Comparison of ENCODE assay signal across 23 cellular contexts in genomic region chr5:153626836-153627235, GRCh38.
DNase-seq lines count a peak whose midpoint lies in the region; ATAC-seq and TF ChIP-seq lines count a peak whose summit lies in the region.
"Had no signal": no experiment of that assay in that cellular context is flagged by ENCODE, and none has a peak within 500 bp of the region (broad histone marks: within the 10 kb centered on the region; RNA-seq: fewer than 3 reads in every experiment).

No MANE protein-coding gene starts in this region.

- peak overlapping the region; percentile 2; the same call in 1 of the 2 replicates for H3K9ac ChIP-seq in MM.1S (ENCODE audit: low read length)
- H3K9ac ChIP-seq: SK-N-SH had no signal

- H2AFZ ChIP-seq in MM.1S (ENCODE audit: low read length), result peak overlapping the region; percentile 36

- no peak for TF ChIP-seq CTCF in MM.1S (IDR thresholded peaks at IDR 0.05; ENCODE audit: low read length)
- no peak for TF ChIP-seq CTCF in left ventricle myocardium inferior (IDR thresholded peaks at IDR 0.05; ENCODE audit: borderline replicate concordance)
- TF ChIP-seq CTCF in WTC11 (IDR thresholded peaks at IDR 0.05), result no peak

- ATAC-seq in GM18858 (IDR thresholded peaks at IDR 0.05; ENCODE audit: unreplicated experiment), result peak; percentile 32
- peak; percentile 30 for ATAC-seq in GM21529 (IDR thresholded peaks at IDR 0.05; ENCODE audit: unreplicated experiment)
- no peak for ATAC-seq in HG03571 (IDR thresholded peaks at IDR 0.05; ENCODE audit: unreplicated experiment)
- ATAC-seq in WTC11, result no peak
- ATAC-seq: A549, PC-3 had no signal

- no peaks in the 10 kb centered on the region for H3K27me3 Mint-ChIP-seq in WTC11 (ENCODE audit: low read depth)
- H3K27me3 Mint-ChIP-seq: B cell had no signal

- peak overlapping the region; percentile 76 for H3K4me2 ChIP-seq in MM.1S (ENCODE audit: low read depth, low read length)
- H3K4me2 ChIP-seq: A549, SK-N-SH had no signal

- CTCF ChIA-PET in WTC11 (lab: Charles Lee), result no interaction called here

- H3K9me3 Mint-ChIP-seq in WTC11, result no peaks in the 10 kb centered on the region; the same call in 1 of the 2 replicates
- H3K9me3 Mint-ChIP-seq: IgD-negative memory B cell had no signal

- no peaks in the 10 kb centered on the region for H4K20me1 ChIP-seq in MM.1S (ENCODE audit: insufficient read depth, low read length)

- POLR2A ChIA-PET in WTC11 (lab: Charles Lee), result no interaction called here

- H3K4me1 ChIP-seq in MM.1S (ENCODE audit: low read length), result peaks cover 41% of the 10 kb centered on the region
- peaks cover 41% of the 10 kb centered on the region for H3K4me1 ChIP-seq in left ventricle myocardium inferior
- H3K4me1 ChIP-seq: A549 had no signal

- no peak overlapping the region for H3K27ac Mint-ChIP-seq in WTC11
- H3K27ac Mint-ChIP-seq: B cell, CD14-positive monocyte, IgD-negative memory B cell had no signal

- no peaks in the 10 kb centered on the region for H3K36me3 Mint-ChIP-seq in WTC11
- H3K36me3 Mint-ChIP-seq: CD14-positive monocyte, IgD-negative memory B cell had no signal

- no peak overlapping the region for H3K4me3 Mint-ChIP-seq in WTC11
- H3K4me3 Mint-ChIP-seq: B cell, CD14-positive monocyte, IgD-negative memory B cell had no signal

- no peaks in the 10 kb centered on the region for H3K27me3 ChIP-seq in MM.1S (replicated peaks; ENCODE audit: insufficient read depth, low read length)
- no peaks in the 10 kb centered on the region for H3K27me3 ChIP-seq in left ventricle myocardium inferior (ENCODE audit: low read depth)

- H3K4me1 Mint-ChIP-seq in WTC11, result peaks cover 20% of the 10 kb centered on the region
- H3K4me1 Mint-ChIP-seq: B cell, CD14-positive monocyte, IgD-negative memory B cell had no signal

- DNase-seq in MM.1S (peak; percentile 48), left ventricle myocardium inferior (no peak), WTC11 (ENCODE audit: low spot score) (no peak)
- DNase-seq in stimulated activated CD4-positive, alpha-beta T cell treated with anti-CD3 and anti-CD28 coated beads, Interleukin-4, amount 100 ng/mL, for 4 hours, result no peak
- DNase-seq in activated CD4-positive, CD25-positive, alpha-beta regulatory T cell (lab: John Stamatoyannopoulos, UW), result no peak
- DNase-seq: EL, GF-D8, NCI-H1417, NCI-H1694 treated with DMSO at 0.1 percent for 48 hours, NCI-H2081 treated with DMSO at 0.1 percent for 48 hours, NCI-H2171 treated with DMSO at 0.1 percent for 48 hours, NCI-H524 treated with DMSO at 0.1 percent for 48 hours, PC-3, RPMI8226, SIG-M5, SK-N-SH had no signal

- H3K36me3 ChIP-seq in MM.1S (replicated peaks; ENCODE audit: insufficient read depth, low read length) (no peaks in the 10 kb centered on the region), left ventricle myocardium inferior (no peaks in the 10 kb centered on the region)

- peak overlapping the region; percentile 58; the same call in 1 of the 2 replicates for H3K27ac ChIP-seq in MM.1S (ENCODE audit: low read length)
- peak overlapping the region; percentile 67 for H3K27ac ChIP-seq in left ventricle myocardium inferior (replicated peaks)
- H3K27ac ChIP-seq: A549 had no signal

- H3F3A ChIP-seq in MM.1S (ENCODE audit: insufficient read depth, low read length), result peaks cover 5% of the 10 kb centered on the region; the same call in 1 of the 2 replicates

- no peaks in the 10 kb centered on the region for H3K79me2 ChIP-seq in MM.1S (ENCODE audit: low read length)

- H3K9me3 ChIP-seq in MM.1S (replicated peaks; ENCODE audit: insufficient read depth, low read length) (no peaks in the 10 kb centered on the region), left ventricle myocardium inferior (replicated peaks) (no peaks in the 10 kb centered on the region)
- H3K9me3 ChIP-seq: A549, SK-N-SH had no signal

- no peaks in the 10 kb centered on the region for H3K9me2 ChIP-seq in MM.1S (replicated peaks; ENCODE audit: insufficient read depth, low read length)
- H3K9me2 ChIP-seq: SK-N-SH had no signal

- intact Hi-C loops in left ventricle myocardium inferior (cut with micrococcal nuclease), result no loop called here

- H3K4me3 ChIP-seq in MM.1S (ENCODE audit: low read length) (peak overlapping the region; percentile 27; the same call in 1 of the 2 replicates), left ventricle myocardium inferior (no peak overlapping the region)
- H3K4me3 ChIP-seq: A549 had no signal

TF ChIP-seq in WTC11, 78 proteins besides CTCF, POLR2A, EP300 and RAD21 (continues in another document):
- TF ChIP-seq ESRRA (CRISPR knock-in tag; IDR thresholded peaks at IDR 0.05; ENCODE audit: borderline replicate concordance), result no peak
- no peak for TF ChIP-seq ARID4B (CRISPR knock-in tag; IDR thresholded peaks at IDR 0.05; ENCODE audit: borderline replicate concordance)
- TF ChIP-seq ZNF317 (CRISPR knock-in tag; IDR thresholded peaks at IDR 0.05; ENCODE audit: borderline replicate concordance, low read depth), result no peak
- no peak for TF ChIP-seq FOXP4 (CRISPR knock-in tag; IDR thresholded peaks at IDR 0.05)
- TF ChIP-seq ZBTB43 (CRISPR knock-in tag; IDR thresholded peaks at IDR 0.05), result no peak
- TF ChIP-seq ZNF416 (CRISPR knock-in tag; IDR thresholded peaks at IDR 0.05), result no peak
- no peak for TF ChIP-seq USF1 (CRISPR knock-in tag; IDR thresholded peaks at IDR 0.05)
- TF ChIP-seq ETV6 (CRISPR knock-in tag; IDR thresholded peaks at IDR 0.05), result no peak
- no peak for TF ChIP-seq OVOL2 (CRISPR knock-in tag; IDR thresholded peaks at IDR 0.05; ENCODE audit: borderline replicate concordance)
- no peak for TF ChIP-seq FOXK1 (CRISPR knock-in tag; IDR thresholded peaks at IDR 0.05)
- no peak for TF ChIP-seq CBFB (CRISPR knock-in tag; IDR thresholded peaks at IDR 0.05; ENCODE audit: low read depth)

Comparison
In these comparisons a context has a peak if more than half of its experiments do, and no peak if none do; other contexts are left out.
1. ATAC-seq: peak in GM18858 (single experiment) and GM21529 (single experiment); none in HG03571 (single experiment) and WTC11 (single experiment).